Comparison of ENCODE assay signal across 15 cellular contexts in genomic region chr6:56525976-56526375, GRCh38.
DNase-seq lines count a peak whose midpoint lies in the region; ATAC-seq, FAIRE-seq and TF ChIP-seq lines count a peak whose summit lies in the region.
"Had no signal": no experiment of that assay in that cellular context is flagged by ENCODE, and none has a peak within 500 bp of the region (broad histone marks: within the 10 kb centered on the region; RNA-seq: fewer than 3 reads in every experiment).

No MANE protein-coding gene starts in this region.

- 86% methylated on average over 4 of the region's 4 CpGs for WGBS in A549 (ENCODE audit: missing lambda C conversion rate)

- POLR2A ChIA-PET in A549 (lab: Yijun Ruan, JAX), result interaction anchor here (3.0 kb wide), 1 partner anchor 16 kb away, joined by 20 read pairs; no protein-coding TSS in a partner anchor
- POLR2A ChIA-PET in CD4-positive, alpha-beta T cell (lab: Charles Lee), result no interaction called here

- H3K27ac ChIP-seq in A549, result peak overlapping the region; percentile 56 to 70
- peak overlapping the region in 57 of 59 donors; percentile 4 to 83 (median 63) for H3K27ac ChIP-seq in dorsolateral prefrontal cortex
- H3K27ac ChIP-seq in neural progenitor cell, result peak overlapping the region; percentile 71
- H3K27ac ChIP-seq in CD4-positive, alpha-beta T cell (ENCODE audit: low read depth, low read length), result no peak overlapping the region

- TF ChIP-seq CTCF in A549 (IDR thresholded peaks at IDR 0.05) (no peak), dorsolateral prefrontal cortex (IDR thresholded peaks at IDR 0.05 in 54 of 56, conservative IDR thresholded peaks at IDR 0.05 in 2 of 56; ENCODE audit: low read depth in 1 of 56, partially characterized antibody in 56 of 56) (no peak), neural progenitor cell (IDR thresholded peaks at IDR 0.05) (no peak), GM20000 (IDR thresholded peaks at IDR 0.05; ENCODE audit: extremely low read depth, missing control alignments) (no peak), GM10266 (IDR thresholded peaks at IDR 0.05; ENCODE audit: control insufficient read depth, insufficient read depth, low read depth, missing control alignments) (no peak)
- no peak for TF ChIP-seq CTCF in CD4-positive, alpha-beta T cell (IDR thresholded peaks at IDR 0.05)

- no peak overlapping the region for H3K4me3 Mint-ChIP-seq in neural progenitor cell
- no peak overlapping the region for H3K4me3 Mint-ChIP-seq in CD4-positive, alpha-beta T cell
- H3K4me3 Mint-ChIP-seq: activated naive CD8-positive, alpha-beta T cell; IgD-negative memory B cell had no signal

- CTCF ChIA-PET in A549 (lab: Yijun Ruan, JAX), result interaction anchor here (1.4 kb wide), 1 partner anchor 17 kb away, joined by 4 read pairs; no protein-coding TSS in a partner anchor
- CTCF ChIA-PET in CD4-positive, alpha-beta T cell (lab: Charles Lee), result no interaction called here

- intact Hi-C loops in dorsolateral prefrontal cortex (cut with DNase I), result no loop called here
- intact Hi-C loops in CD4-positive, alpha-beta T cell (cut with DNase I, micrococcal nuclease), result no loop called here

- TF ChIP-seq RAD21 in A549 (conservative IDR thresholded peaks at IDR 0.05 in 1 of 2, IDR thresholded peaks at IDR 0.05 in 1 of 2), result no peak

- peaks cover 25% of the 10 kb centered on the region for H3F3A ChIP-seq in neural progenitor cell (ENCODE audit: low read depth)

- peaks cover 3% of the 10 kb centered on the region for H3K27me3 Mint-ChIP-seq in neural progenitor cell (ENCODE audit: insufficient read depth, low read depth)
- H3K27me3 Mint-ChIP-seq in CD4-positive, alpha-beta T cell, result no peaks in the 10 kb centered on the region
- H3K27me3 Mint-ChIP-seq: IgD-negative memory B cell had no signal

- H3K9me3 ChIP-seq in A549, result no peaks in the 10 kb centered on the region
- H3K9me3 ChIP-seq in neural progenitor cell (ENCODE audit: low read depth), result no peaks in the 10 kb centered on the region
- H3K9me3 ChIP-seq in CD4-positive, alpha-beta T cell (ENCODE audit: control insufficient read depth, low read length), result no peaks in the 10 kb centered on the region

- H2AFZ ChIP-seq in neural progenitor cell (replicated peaks), result no peak overlapping the region

- H3K36me3 Mint-ChIP-seq in neural progenitor cell, result peaks cover 35% of the 10 kb centered on the region
- no peaks in the 10 kb centered on the region for H3K36me3 Mint-ChIP-seq in CD4-positive, alpha-beta T cell (ENCODE audit: low read depth)
- H3K36me3 Mint-ChIP-seq: activated naive CD8-positive, alpha-beta T cell; IgD-negative memory B cell had no signal

- no peak for TF ChIP-seq EP300 in A549 (IDR thresholded peaks at IDR 0.05)

- peaks cover 49% of the 10 kb centered on the region for H3K4me1 ChIP-seq in A549
- H3K4me1 ChIP-seq in neural progenitor cell, result peaks cover 53% of the 10 kb centered on the region

- H3K27ac Mint-ChIP-seq in neural progenitor cell, result no peak overlapping the region
- no peak overlapping the region for H3K27ac Mint-ChIP-seq in CD4-positive, alpha-beta T cell
- H3K27ac Mint-ChIP-seq: activated naive CD8-positive, alpha-beta T cell; IgD-negative memory B cell had no signal

- H3K4me3 ChIP-seq in A549 (no peak overlapping the region), dorsolateral prefrontal cortex (peak overlapping the region in 1 of 59 donors; percentile 9), neural progenitor cell (no peak overlapping the region)
- H3K4me3 ChIP-seq: GM12878 had no signal

- H3K36me3 ChIP-seq in neural progenitor cell, result peaks cover 11% of the 10 kb centered on the region

- FAIRE-seq in A549 (lab: Jason Lieb, UNC), result no peak
- FAIRE-seq: GM12878, small intestine had no signal

- H3K9ac ChIP-seq in neural progenitor cell, result no peak overlapping the region

- H3K79me2 ChIP-seq in neural progenitor cell (ENCODE audit: low read depth), result no peaks in the 10 kb centered on the region

- ATAC-seq in A549, result no peak
- ATAC-seq in CD4-positive, alpha-beta T cell (ENCODE audit: poor library complexity), result no peak
- ATAC-seq: GM12878 had no signal

- no peak for TF ChIP-seq POLR2A in A549 (IDR thresholded peaks at IDR 0.05; ENCODE audit: low read length)

- no peaks in the 10 kb centered on the region for H3K9me3 Mint-ChIP-seq in neural progenitor cell
- no peaks in the 10 kb centered on the region for H3K9me3 Mint-ChIP-seq in CD4-positive, alpha-beta T cell
- H3K9me3 Mint-ChIP-seq: IgD-negative memory B cell had no signal

- no peaks in the 10 kb centered on the region for H3K27me3 ChIP-seq in dorsolateral prefrontal cortex
- no peaks in the 10 kb centered on the region for H3K27me3 ChIP-seq in neural progenitor cell
- H3K27me3 ChIP-seq in CD4-positive, alpha-beta T cell (ENCODE audit: control insufficient read depth, insufficient read depth, low read length), result no peaks in the 10 kb centered on the region

- H3K4me2 ChIP-seq in A549 (peak overlapping the region; percentile 57), neural progenitor cell (peak overlapping the region; percentile 35)

- H3K4me1 Mint-ChIP-seq in neural progenitor cell, result peaks cover 16% of the 10 kb centered on the region
- no peaks in the 10 kb centered on the region for H3K4me1 Mint-ChIP-seq in CD4-positive, alpha-beta T cell (ENCODE audit: low read depth)

- no peak for DNase-seq in A549 (ENCODE audit: low read depth in 1 of 2, low spot score in 1 of 2)
- peak; percentile 55 to 77 for DNase-seq in NCI-H1930 (lab: John Stamatoyannopoulos, UW)
- DNase-seq in dorsolateral prefrontal cortex, result no peak
- DNase-seq in neural progenitor cell (ENCODE audit: low spot score), result peak; percentile 71
- no peak for DNase-seq in nucleus accumbens (lab: John Stamatoyannopoulos, UW)
- DNase-seq in CD4-positive, alpha-beta T cell, result no peak
- DNase-seq in GM20000 (ENCODE audit: low spot score), result no peak
- DNase-seq in GM10266 (ENCODE audit: extremely low spot score), result no peak
- DNase-seq: DMS153; effector memory CD4-positive, alpha-beta T cell; NCI-H2081; small intestine had no signal

- H4K20me1 ChIP-seq in neural progenitor cell (ENCODE audit: low read depth), result no peaks in the 10 kb centered on the region

TF ChIP-seq in A549, 52 proteins besides CTCF, POLR2A, EP300 and RAD21:
- no peak for TF ChIP-seq KDM1A (IDR thresholded peaks at IDR 0.05; ENCODE audit: low read depth)
- TF ChIP-seq, protein P1, sequence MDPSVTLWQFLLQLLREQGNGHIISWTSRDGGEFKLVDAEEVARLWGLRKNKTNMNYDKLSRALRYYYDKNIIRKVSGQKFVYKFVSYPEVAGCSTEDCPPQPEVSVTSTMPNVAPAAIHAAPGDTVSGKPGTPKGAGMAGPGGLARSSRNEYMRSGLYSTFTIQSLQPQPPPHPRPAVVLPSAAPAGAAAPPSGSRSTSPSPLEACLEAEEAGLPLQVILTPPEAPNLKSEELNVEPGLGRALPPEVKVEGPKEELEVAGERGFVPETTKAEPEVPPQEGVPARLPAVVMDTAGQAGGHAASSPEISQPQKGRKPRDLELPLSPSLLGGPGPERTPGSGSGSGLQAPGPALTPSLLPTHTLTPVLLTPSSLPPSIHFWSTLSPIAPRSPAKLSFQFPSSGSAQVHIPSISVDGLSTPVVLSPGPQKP (IDR thresholded peaks at IDR 0.05; ENCODE audit: low read depth, low read length), result no peak
- TF ChIP-seq NPAS2 (CRISPR knock-in tag; IDR thresholded peaks at IDR 0.05; ENCODE audit: borderline replicate concordance), result no peak
- no peak for TF ChIP-seq KDM5A (IDR thresholded peaks at IDR 0.05)

Comparison
In these comparisons a context has a peak if more than half of its experiments do, and no peak if none do; other contexts are left out.
1. DNase-seq: peak in NCI-H1930 (2 of 2) and neural progenitor cell (single experiment); none in A549 (0 of 2), dorsolateral prefrontal cortex (0 of 10), nucleus accumbens (0 of 56), CD4-positive, alpha-beta T cell (0 of 10), GM20000 (single experiment) and GM10266 (single experiment).